26 cellular contexts compared by ENCODE assay signal in the genomic region with DNA sequence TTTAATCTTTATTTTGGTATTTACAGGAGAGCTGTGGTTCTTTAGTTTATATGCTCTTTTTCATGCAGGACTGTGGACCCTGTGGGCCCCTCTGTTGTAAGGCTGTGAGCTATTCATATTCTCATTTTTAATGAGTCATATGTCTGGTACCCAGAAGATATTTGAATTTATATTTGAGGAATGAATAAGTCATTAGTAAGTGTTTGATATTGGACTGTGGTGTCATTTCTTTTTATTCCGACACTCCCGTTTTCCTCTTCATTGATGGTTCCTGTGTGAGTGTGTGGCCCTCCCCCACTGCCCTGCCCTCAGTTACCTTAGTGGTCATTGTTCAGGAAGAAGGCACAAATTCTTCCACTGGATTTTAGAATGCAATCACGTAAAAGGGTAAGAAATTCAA.
A peak's percentile ranks its signal among the peaks of the same experiment; 100 is the strongest.
DNase-seq lines count a peak whose midpoint lies in the region; ATAC-seq, FAIRE-seq and TF ChIP-seq lines count a peak whose summit lies in the region.
"Had no signal": no experiment of that assay in that cellular context is flagged by ENCODE, and none has a peak within 500 bp of the region (broad histone marks: within the 10 kb centered on the region; RNA-seq: fewer than 3 reads in every experiment).

No MANE protein-coding gene starts in this region.

- H3K9me3 ChIP-seq in HCT116 (ENCODE audit: control insufficient read depth in 1 of 2, insufficient read depth in 1 of 2, low read depth in 1 of 2, low read length in 2 of 2) = no peaks in the 10 kb centered on the region
- H3K9me3 ChIP-seq: BLaER1, HAP-1 had no signal

- CTCF ChIA-PET in HCT116 (lab: Charles Lee) = no interaction called here

- H3K36me3 Mint-ChIP-seq in natural killer cell treated with Interleukin-12 subunit alpha and Interleukin-12 subunit beta and Interleukin-15 and Interleukin-18, amount 100 ng/mL, for 72 hours = peaks cover 4% of the 10 kb centered on the region
- H3K36me3 Mint-ChIP-seq: IgD-negative memory B cell had no signal

- no peaks in the 10 kb centered on the region for H3K4me1 Mint-ChIP-seq in natural killer cell treated with Interleukin-12 subunit alpha and Interleukin-12 subunit beta and Interleukin-15 and Interleukin-18, amount 100 ng/mL, for 72 hours (ENCODE audit: low read depth in 2 of 2)
- H3K4me1 Mint-ChIP-seq: GM23338, IgD-negative memory B cell had no signal

- H3K4me3 ChIP-seq in HCT116 (replicated peaks in 1 of 2; ENCODE audit: low read depth in 1 of 2, low read length in 2 of 2) = no peak overlapping the region
- H3K4me3 ChIP-seq: BLaER1, GM23338, HAP-1, SK-N-MC had no signal

- no peak for DNase-seq in HCT116 (ENCODE audit: low read depth, low spot score)
- peak; percentile 1 for DNase-seq in astrocyte of the hippocampus (ENCODE audit: low read depth, low spot score)
- peak; percentile 19 for DNase-seq in iris pigment epithelial cell (ENCODE audit: low read depth)
- no peak for DNase-seq in urothelium cell line (ENCODE audit: low spot score)
- no peak for DNase-seq in natural killer cell treated with Interleukin-12 subunit alpha and Interleukin-12 subunit beta and Interleukin-15 and Interleukin-18, amount 100 ng/mL, for 72 hours (ENCODE audit: low spot score)
- DNase-seq: ACHN; CD4-positive, alpha-beta T cell; COR-L47; DMS 273 treated with DMSO at 0.1 percent for 48 hours; DMS79 treated with DMSO at 0.1 percent for 48 hours; MV-4-11; NCI-H1105 treated with DMSO at 0.1 percent for 48 hours; NCI-H1694; NCI-H2081; NCI-H2171; NCI-H345; NCI-H524; SHP77 had no signal

- H3K27ac Mint-ChIP-seq in natural killer cell treated with Interleukin-12 subunit alpha and Interleukin-12 subunit beta and Interleukin-15 and Interleukin-18, amount 100 ng/mL, for 72 hours = no peak overlapping the region
- H3K27ac Mint-ChIP-seq: CD4-positive, alpha-beta T cell; GM23338; IgD-negative memory B cell had no signal

- H3K4me1 ChIP-seq in HCT116 (ENCODE audit: control insufficient read depth in 1 of 2, insufficient read depth in 2 of 2, low read length in 2 of 2) = peaks cover 0 to 4% of the 10 kb centered on the region in 2 experiments; a peak in 1 of 4 replicates
- H3K4me1 ChIP-seq: BLaER1, HAP-1 had no signal

- TF ChIP-seq POLR2A in HCT116 (IDR thresholded peaks at IDR 0.05; ENCODE audit: borderline replicate concordance, extremely low read depth, insufficient read depth, insufficient read length) (no peak), GM18505 (IDR thresholded peaks at IDR 0.05; ENCODE audit: borderline replicate concordance, extremely low read depth, insufficient read depth, insufficient read length) (no peak)

- no peak for TF ChIP-seq CTCF in HCT116 (IDR thresholded peaks at IDR 0.05 in 2 of 3, conservative IDR thresholded peaks at IDR 0.05 in 1 of 3; ENCODE audit: borderline replicate concordance in 1 of 3, insufficient read depth in 1 of 3, low read depth in 2 of 3, low read length in 2 of 3)

- no peak for ATAC-seq in HCT116
- ATAC-seq in natural killer cell treated with Interleukin-12 subunit alpha and Interleukin-12 subunit beta and Interleukin-15 and Interleukin-18, amount 100 ng/mL, for 72 hours = no peak
- no peak for ATAC-seq in GM18505 (IDR thresholded peaks at IDR 0.05; ENCODE audit: unreplicated experiment)
- no peak for ATAC-seq in HG03025 (IDR thresholded peaks at IDR 0.05; ENCODE audit: low FRiP score, unreplicated experiment)
- ATAC-seq: GM23338 had no signal

- H3K27ac ChIP-seq in HCT116 (ENCODE audit: low read depth, low read length) = no peak overlapping the region
- H3K27ac ChIP-seq: BLaER1, SK-N-MC had no signal

- POLR2A ChIA-PET in HCT116 (lab: Charles Lee) = no interaction called here

- H3K9me3 Mint-ChIP-seq in natural killer cell treated with Interleukin-12 subunit alpha and Interleukin-12 subunit beta and Interleukin-15 and Interleukin-18, amount 100 ng/mL, for 72 hours = peaks cover 20% of the 10 kb centered on the region
- H3K9me3 Mint-ChIP-seq: CD4-positive, alpha-beta T cell; GM23338 had no signal

- FAIRE-seq in urothelium cell line (lab: Jason Lieb, UNC) = peak; percentile 32
- FAIRE-seq: GM12891 had no signal

- H2AFZ ChIP-seq in HCT116 (ENCODE audit: low read depth, low read length, poor library complexity, severe bottlenecking) = peak overlapping the region; percentile 7
- H2AFZ ChIP-seq: GM23338 had no signal

- no peak overlapping the region for H3K9ac ChIP-seq in HCT116 (ENCODE audit: low read length)
- H3K9ac ChIP-seq: BLaER1 had no signal

- no peaks in the 10 kb centered on the region for H3K79me2 ChIP-seq in HCT116 (ENCODE audit: insufficient read depth, low read length)

- intact Hi-C loops in HCT116 (cut with micrococcal nuclease) = no loop called here

- TF ChIP-seq RAD21 in HCT116 (IDR thresholded peaks at IDR 0.05; ENCODE audit: low read depth) = no peak

- H3K9me2 ChIP-seq in HCT116 (ENCODE audit: insufficient read depth) = 0 out of 2 replicates have a peak, but pooled peaks cover 4% of the 10 kb centered on the region

- no peaks in the 10 kb centered on the region for H3K27me3 Mint-ChIP-seq in natural killer cell treated with Interleukin-12 subunit alpha and Interleukin-12 subunit beta and Interleukin-15 and Interleukin-18, amount 100 ng/mL, for 72 hours
- H3K27me3 Mint-ChIP-seq: CD4-positive, alpha-beta T cell; IgD-negative memory B cell had no signal

- RAD21 ChIA-PET in HCT116 (lab: Charles Lee; ENCODE audit: low non-redundant PET in 1 of 2, low total read pairs in 2 of 2, uncharacterized antibody in 2 of 2, unreplicated experiment in 2 of 2) = no interaction called here

- H4K20me1 ChIP-seq in HCT116 (ENCODE audit: insufficient read depth) = no peaks in the 10 kb centered on the region
- H4K20me1 ChIP-seq: BLaER1 had no signal

- no peak overlapping the region for H3K4me2 ChIP-seq in HCT116 (ENCODE audit: low read length)
- H3K4me2 ChIP-seq: BLaER1, GM23338 had no signal

- no TSS peak for BruUV-seq in HCT116 (replicated peaks; lab: Mats Ljungman, UMichigan)

- no peaks in the 10 kb centered on the region for H3K36me3 ChIP-seq in HCT116 (ENCODE audit: control insufficient read depth in 1 of 2, insufficient read depth in 2 of 2, low read length in 2 of 2)
- H3K36me3 ChIP-seq: BLaER1, HAP-1 had no signal

- H3K27me3 ChIP-seq in HCT116 (ENCODE audit: insufficient read depth, low read length) = no peaks in the 10 kb centered on the region
- H3K27me3 ChIP-seq: BLaER1 had no signal

- H3K4me3 Mint-ChIP-seq in natural killer cell treated with Interleukin-12 subunit alpha and Interleukin-12 subunit beta and Interleukin-15 and Interleukin-18, amount 100 ng/mL, for 72 hours = no peak overlapping the region
- H3K4me3 Mint-ChIP-seq: CD4-positive, alpha-beta T cell; GM23338; IgD-negative memory B cell had no signal

TF ChIP-seq in HCT116, 20 proteins besides CTCF, POLR2A, EP300 and RAD21:
- TF ChIP-seq POLR2AphosphoS5 (IDR thresholded peaks at IDR 0.05; ENCODE audit: low read depth, low read length) = no peak
- no peak for TF ChIP-seq JUND (IDR thresholded peaks at IDR 0.05)
- no peak for TF ChIP-seq ZFX (IDR thresholded peaks at IDR 0.05)
- TF ChIP-seq CBX3 (IDR thresholded peaks at IDR 0.05; ENCODE audit: low read depth) = no peak
- no peak for TF ChIP-seq EZH2phosphoT487 (IDR thresholded peaks at IDR 0.05; ENCODE audit: borderline replicate concordance)
- TF ChIP-seq TCF7L2 (IDR thresholded peaks at IDR 0.05; ENCODE audit: borderline replicate concordance, extremely low read depth, insufficient read depth, insufficient read length) = no peak
- TF ChIP-seq, protein P1, sequence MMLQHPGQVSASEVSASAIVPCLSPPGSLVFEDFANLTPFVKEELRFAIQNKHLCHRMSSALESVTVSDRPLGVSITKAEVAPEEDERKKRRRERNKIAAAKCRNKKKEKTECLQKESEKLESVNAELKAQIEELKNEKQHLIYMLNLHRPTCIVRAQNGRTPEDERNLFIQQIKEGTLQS (IDR thresholded peaks at IDR 0.05) = no peak
- TF ChIP-seq, protein P2, sequence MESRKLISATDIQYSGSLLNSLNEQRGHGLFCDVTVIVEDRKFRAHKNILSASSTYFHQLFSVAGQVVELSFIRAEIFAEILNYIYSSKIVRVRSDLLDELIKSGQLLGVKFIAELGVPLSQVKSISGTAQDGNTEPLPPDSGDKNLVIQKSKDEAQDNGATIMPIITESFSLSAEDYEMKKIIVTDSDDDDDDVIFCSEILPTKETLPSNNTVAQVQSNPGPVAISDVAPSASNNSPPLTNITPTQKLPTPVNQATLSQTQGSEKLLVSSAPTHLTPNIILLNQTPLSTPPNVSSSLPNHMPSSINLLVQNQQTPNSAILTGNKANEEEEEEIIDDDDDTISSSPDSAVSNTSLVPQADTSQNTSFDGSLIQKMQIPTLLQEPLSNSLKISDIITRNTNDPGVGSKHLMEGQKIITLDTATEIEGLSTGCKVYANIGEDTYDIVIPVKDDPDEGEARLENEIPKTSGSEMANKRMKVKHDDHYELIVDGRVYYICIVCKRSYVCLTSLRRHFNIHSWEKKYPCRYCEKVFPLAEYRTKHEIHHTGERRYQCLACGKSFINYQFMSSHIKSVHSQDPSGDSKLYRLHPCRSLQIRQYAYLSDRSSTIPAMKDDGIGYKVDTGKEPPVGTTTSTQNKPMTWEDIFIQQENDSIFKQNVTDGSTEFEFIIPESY (IDR thresholded peaks at IDR 0.05; ENCODE audit: extremely low read depth, insufficient replicate concordance, low read length) = no peak
- TF ChIP-seq, protein P3, sequence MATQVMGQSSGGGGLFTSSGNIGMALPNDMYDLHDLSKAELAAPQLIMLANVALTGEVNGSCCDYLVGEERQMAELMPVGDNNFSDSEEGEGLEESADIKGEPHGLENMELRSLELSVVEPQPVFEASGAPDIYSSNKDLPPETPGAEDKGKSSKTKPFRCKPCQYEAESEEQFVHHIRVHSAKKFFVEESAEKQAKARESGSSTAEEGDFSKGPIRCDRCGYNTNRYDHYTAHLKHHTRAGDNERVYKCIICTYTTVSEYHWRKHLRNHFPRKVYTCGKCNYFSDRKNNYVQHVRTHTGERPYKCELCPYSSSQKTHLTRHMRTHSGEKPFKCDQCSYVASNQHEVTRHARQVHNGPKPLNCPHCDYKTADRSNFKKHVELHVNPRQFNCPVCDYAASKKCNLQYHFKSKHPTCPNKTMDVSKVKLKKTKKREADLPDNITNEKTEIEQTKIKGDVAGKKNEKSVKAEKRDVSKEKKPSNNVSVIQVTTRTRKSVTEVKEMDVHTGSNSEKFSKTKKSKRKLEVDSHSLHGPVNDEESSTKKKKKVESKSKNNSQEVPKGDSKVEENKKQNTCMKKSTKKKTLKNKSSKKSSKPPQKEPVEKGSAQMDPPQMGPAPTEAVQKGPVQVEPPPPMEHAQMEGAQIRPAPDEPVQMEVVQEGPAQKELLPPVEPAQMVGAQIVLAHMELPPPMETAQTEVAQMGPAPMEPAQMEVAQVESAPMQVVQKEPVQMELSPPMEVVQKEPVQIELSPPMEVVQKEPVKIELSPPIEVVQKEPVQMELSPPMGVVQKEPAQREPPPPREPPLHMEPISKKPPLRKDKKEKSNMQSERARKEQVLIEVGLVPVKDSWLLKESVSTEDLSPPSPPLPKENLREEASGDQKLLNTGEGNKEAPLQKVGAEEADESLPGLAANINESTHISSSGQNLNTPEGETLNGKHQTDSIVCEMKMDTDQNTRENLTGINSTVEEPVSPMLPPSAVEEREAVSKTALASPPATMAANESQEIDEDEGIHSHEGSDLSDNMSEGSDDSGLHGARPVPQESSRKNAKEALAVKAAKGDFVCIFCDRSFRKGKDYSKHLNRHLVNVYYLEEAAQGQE (IDR thresholded peaks at IDR 0.05; ENCODE audit: low read depth) = no peak

Comparison
In these comparisons a context has a peak if more than half of its experiments do, and no peak if none do; other contexts are left out.
1. DNase-seq: peak in astrocyte of the hippocampus (single experiment) and iris pigment epithelial cell (single experiment); none in HCT116 (single experiment), urothelium cell line (single experiment) and natural killer cell treated with Interleukin-12 subunit alpha and Interleukin-12 subunit beta and Interleukin-15 and Interleukin-18, amount 100 ng/mL, for 72 hours (single experiment).